Comparison of ENCODE assay signal across 30 cellular contexts in genomic region chr2:30400151-30400954, GRCh38. TPM values are rescaled to one million over a fixed set of nuclear protein-coding genes. Genes with fewer than 3 reads are reported as not detected.
DNase-seq lines count a peak whose midpoint lies in the region; ATAC-seq and TF ChIP-seq lines count a peak whose summit lies in the region.
"Had no signal": no experiment of that assay in that cellular context is flagged by ENCODE, and none has a peak within 500 bp of the region (broad histone marks: within the 10 kb centered on the region; RNA-seq: fewer than 3 reads in every experiment).

No MANE protein-coding gene starts in this region.

- H3K4me1 Mint-ChIP-seq in chondrocyte (ENCODE audit: low read depth) (peaks cover 32% of the 10 kb centered on the region), progenitor cell of endocrine pancreas (ENCODE audit: low read depth) (peaks cover 1% of the 10 kb centered on the region)
- H3K4me1 Mint-ChIP-seq in activated naive CD4-positive, alpha-beta T cell treated with anti-CD3 and anti-CD28 coated beads for 36 hours (ENCODE audit: low read depth) = peaks cover 13% of the 10 kb centered on the region

- H3K36me3 Mint-ChIP-seq in chondrocyte (ENCODE audit: low read depth) (no peaks in the 10 kb centered on the region), progenitor cell of endocrine pancreas (ENCODE audit: insufficient read depth) (no peaks in the 10 kb centered on the region)
- H3K36me3 Mint-ChIP-seq in activated naive CD4-positive, alpha-beta T cell treated with anti-CD3 and anti-CD28 coated beads for 36 hours (ENCODE audit: low read depth) = no peaks in the 10 kb centered on the region
- H3K36me3 Mint-ChIP-seq: activated naive CD8-positive, alpha-beta T cell treated with anti-CD3 and anti-CD28 coated beads for 36 hours; CD14-positive monocyte had no signal

- intact Hi-C loops in activated naive CD4-positive, alpha-beta T cell treated with anti-CD3 and anti-CD28 coated beads for 36 hours (cut with micrococcal nuclease) = no loop called here

- H3K27me3 Mint-ChIP-seq in chondrocyte (ENCODE audit: low read depth) (no peaks in the 10 kb centered on the region), progenitor cell of endocrine pancreas (peaks cover 16% of the 10 kb centered on the region)
- H3K27me3 Mint-ChIP-seq in activated naive CD4-positive, alpha-beta T cell treated with anti-CD3 and anti-CD28 coated beads for 36 hours (ENCODE audit: low read depth) = no peaks in the 10 kb centered on the region
- H3K27me3 Mint-ChIP-seq: activated CD4-positive, alpha-beta T cell treated with anti-CD3 and anti-CD28 coated beads for 36 hours; activated naive CD8-positive, alpha-beta T cell treated with anti-CD3 and anti-CD28 coated beads for 36 hours; effector memory CD8-positive, alpha-beta T cell had no signal

- DNase-seq in AG10803 (ENCODE audit: low read depth) = peak; percentile 79
- DNase-seq in EH (ENCODE audit: low read depth) = peak; percentile 41
- DNase-seq in chondrocyte (ENCODE audit: low spot score) = no peak
- no peak for DNase-seq in progenitor cell of endocrine pancreas (ENCODE audit: low spot score, unreplicated experiment)
- DNase-seq in activated naive CD4-positive, alpha-beta T cell treated with anti-CD3 and anti-CD28 coated beads for 36 hours = no peak
- no peak for DNase-seq in midbrain (lab: John Stamatoyannopoulos, UW)
- DNase-seq: activated CD4-positive, alpha-beta T cell treated with anti-CD3 and anti-CD28 coated beads for 36 hours; activated naive CD8-positive, alpha-beta T cell treated with anti-CD3 and anti-CD28 coated beads for 36 hours; aorta; Caco-2; cortex of kidney; DND-41; effector memory CD8-positive, alpha-beta T cell; KBM-7; mesendoderm; NCI-H1417; NCI-H2029 treated with DMSO at 0.1 percent for 48 hours; NCI-H446 treated with DMSO at 0.1 percent for 48 hours; NCI-H774; Peyer's patch; posterior cingulate gyrus; SIG-M5; stimulated activated CD4-positive, alpha-beta T cell treated with anti-CD3 and anti-CD28 coated beads, Interleukin-12 subunit alpha, Interleukin-12 subunit beta, amount 100 ng/mL, for 4 hours; stimulated activated CD4-positive, alpha-beta T cell treated with anti-CD3 and anti-CD28 coated beads, Interleukin-2, amount 100 ng/mL, for 48 hours; stomach; tibial artery had no signal

- ATAC-seq in HG03460 (IDR thresholded peaks at IDR 0.05; ENCODE audit: unreplicated experiment) = no peak
- ATAC-seq: activated CD4-positive, alpha-beta T cell treated with anti-CD3 and anti-CD28 coated beads for 36 hours; effector memory CD8-positive, alpha-beta T cell; left lobe of liver; sciatic nerve had no signal

- no peak overlapping the region for H3K4me3 ChIP-seq in AG10803 (ENCODE audit: low read length)
- H3K4me3 ChIP-seq: Peyer's patch, stomach, tibial artery had no signal

- CTCF ChIA-PET in activated naive CD4-positive, alpha-beta T cell treated with anti-CD3 and anti-CD28 coated beads for 36 hours (lab: Charles Lee) = no interaction called here

- H3K9me3 Mint-ChIP-seq in chondrocyte (ENCODE audit: low read depth) (no peaks in the 10 kb centered on the region), progenitor cell of endocrine pancreas (ENCODE audit: low read depth) (no peaks in the 10 kb centered on the region)
- no peaks in the 10 kb centered on the region for H3K9me3 Mint-ChIP-seq in activated naive CD4-positive, alpha-beta T cell treated with anti-CD3 and anti-CD28 coated beads for 36 hours
- H3K9me3 Mint-ChIP-seq: activated naive CD8-positive, alpha-beta T cell treated with anti-CD3 and anti-CD28 coated beads for 36 hours; CD14-positive monocyte; effector memory CD8-positive, alpha-beta T cell had no signal

- H3K27ac Mint-ChIP-seq in chondrocyte (ENCODE audit: unreplicated experiment) (peak overlapping the region; percentile 41), progenitor cell of endocrine pancreas (peak overlapping the region; percentile 79)
- no peak overlapping the region for H3K27ac Mint-ChIP-seq in activated naive CD4-positive, alpha-beta T cell treated with anti-CD3 and anti-CD28 coated beads for 36 hours
- H3K27ac Mint-ChIP-seq: activated CD4-positive, alpha-beta T cell treated with anti-CD3 and anti-CD28 coated beads for 36 hours; activated naive CD8-positive, alpha-beta T cell treated with anti-CD3 and anti-CD28 coated beads for 36 hours; CD14-positive monocyte; effector memory CD8-positive, alpha-beta T cell had no signal

- no peak for TF ChIP-seq CTCF in AG10803 (conservative IDR thresholded peaks at IDR 0.05; ENCODE audit: low read length)
- no peak for TF ChIP-seq CTCF in chondrocyte (IDR thresholded peaks at IDR 0.05)
- no peak for TF ChIP-seq CTCF in progenitor cell of endocrine pancreas (IDR thresholded peaks at IDR 0.05; ENCODE audit: unreplicated experiment)

- H3K4me3 Mint-ChIP-seq in chondrocyte (ENCODE audit: unreplicated experiment) (no peak overlapping the region), progenitor cell of endocrine pancreas (ENCODE audit: low read depth) (no peak overlapping the region)
- no peak overlapping the region for H3K4me3 Mint-ChIP-seq in activated naive CD4-positive, alpha-beta T cell treated with anti-CD3 and anti-CD28 coated beads for 36 hours
- H3K4me3 Mint-ChIP-seq: activated CD4-positive, alpha-beta T cell treated with anti-CD3 and anti-CD28 coated beads for 36 hours; activated naive CD8-positive, alpha-beta T cell treated with anti-CD3 and anti-CD28 coated beads for 36 hours; CD14-positive monocyte; effector memory CD8-positive, alpha-beta T cell had no signal

RNA-seq across cellular contexts. Expression of gene LCLAT1, which starts 46.7 kb away (rescaled TPM):
- total RNA-seq in chondrocyte (17.4 to 19.5 TPM (median 17.8 TPM) in 3 replicates), progenitor cell of endocrine pancreas (26.0 and 29.3 TPM in 2 replicates)
- 10 to 100 TPM; 18.8 to 22.8 TPM for total RNA-seq in activated naive CD4-positive, alpha-beta T cell treated with anti-CD3 and anti-CD28 coated beads for 36 hours

Comparison
In these comparisons a context has a peak if more than half of its experiments do, and no peak if none do; other contexts are left out.
1. DNase-seq: peak in AG10803 (single experiment) and EH (single experiment); none in chondrocyte (single experiment), progenitor cell of endocrine pancreas (single experiment), activated naive CD4-positive, alpha-beta T cell treated with anti-CD3 and anti-CD28 coated beads for 36 hours (single experiment) and midbrain (single experiment).